Comparison of ENCODE assay signal across 34 cellular contexts in genomic region chr3:16715281-16715680, GRCh38.
"Had no signal": no experiment of that assay in that cellular context is flagged by ENCODE, and none has a peak within 500 bp of the region (broad histone marks: within the 10 kb centered on the region; RNA-seq: fewer than 3 reads in every experiment).

No MANE protein-coding gene starts in this region.

- ATAC-seq: activated CD8-positive, alpha-beta T cell treated with anti-CD3 and anti-CD28 coated beads for 36 hours; activated naive CD4-positive, alpha-beta T cell treated with anti-CD3 and anti-CD28 coated beads, Interleukin-2, amount 50 U/mL, for 72 hours; activated T-cell treated with anti-CD3 and anti-CD28 coated beads, Interleukin-2, amount 50 U/mL, for 4 hours; activated T-cell treated with anti-CD3 and anti-CD28 coated beads, Interleukin-2, amount 50 U/mL, for 72 hours; activated T-helper 17 cell treated with anti-CD3 and anti-CD28 coated beads, Interleukin-2, amount 50 U/mL, for 72 hours; body of pancreas had no signal

- H3K4me1 ChIP-seq: adrenal gland, body of pancreas, breast epithelium had no signal

- H3K4me3 ChIP-seq: adrenal gland, body of pancreas, breast epithelium had no signal

- H3K27me3 ChIP-seq: adrenal gland, body of pancreas, brain microvascular endothelial cell, breast epithelium had no signal

- H3K27ac ChIP-seq: adrenal gland, body of pancreas, brain microvascular endothelial cell, breast epithelium, VCaP had no signal

- H3K4me3 Mint-ChIP-seq: activated B cell treated with CpG ODN at 0.5 μM for 24 hours; activated CD4-positive, alpha-beta memory T cell treated with anti-CD3 and anti-CD28 coated beads for 36 hours; activated CD4-positive, alpha-beta T cell treated with anti-CD3 and anti-CD28 coated beads, Interleukin-2, amount 10 ng/mL, durations not matched to agents 24 days and 14 days; activated CD8-positive, alpha-beta T cell treated with anti-CD3 and anti-CD28 coated beads for 36 hours; activated naive CD4-positive, alpha-beta T cell treated with anti-CD3 and anti-CD28 coated beads for 36 hours; activated naive CD8-positive, alpha-beta T cell treated with anti-CD3 and anti-CD28 coated beads for 36 hours; activated T-cell treated with anti-CD3 and anti-CD28 coated beads, Interleukin-2, amount 50 U/mL, for 4 hours; activated T-cell treated with anti-CD3 and anti-CD28 coated beads, Interleukin-2, amount 50 U/mL, for 72 hours; activated T-helper 1 cell treated with anti-CD3 and anti-CD28 coated beads, Interleukin-12 subunit alpha, Interleukin-12 subunit beta, Interleukin-2, Interleukin-4 antibody, amounts not matched to agents 30 ng/mL and 10 ng/mL and 1 ng/mL, durations not matched to agents 14 hours and 24 hours and 36 hours; activated T-helper 17 cell treated with anti-CD3 and anti-CD28 coated beads, Interleukin-2, amount 50 U/mL, for 72 hours; T-helper 1 cell treated with Interleukin-12 subunit alpha and Interleukin-12 subunit beta and Interleukin-4 antibody, amounts not matched to agents 30 μg/mL and 1 μg/mL, for 36 hours; T-helper 2 cell treated with Interferon-gamma antibody and Interleukin-4, amounts not matched to agents 5 μg/mL and 100 μg/mL, for 36 hours had no signal

- H3K9me3 ChIP-seq: adrenal gland, body of pancreas had no signal

- H3K4me1 Mint-ChIP-seq: activated B cell treated with CpG ODN at 0.5 μM for 24 hours; activated T-helper 17 cell treated with anti-CD3 and anti-CD28 coated beads, Interleukin-2, amount 50 U/mL, for 72 hours had no signal

- H3K27ac Mint-ChIP-seq: activated B cell treated with CpG ODN at 0.5 μM for 24 hours; activated CD4-positive, alpha-beta memory T cell treated with anti-CD3 and anti-CD28 coated beads for 36 hours; activated CD4-positive, alpha-beta T cell treated with anti-CD3 and anti-CD28 coated beads, Interleukin-2, amount 10 ng/mL, durations not matched to agents 24 days and 14 days; activated CD8-positive, alpha-beta T cell treated with anti-CD3 and anti-CD28 coated beads for 36 hours; activated naive CD4-positive, alpha-beta T cell treated with anti-CD3 and anti-CD28 coated beads for 36 hours; activated naive CD4-positive, alpha-beta T cell treated with anti-CD3 and anti-CD28 coated beads, Interleukin-2, amount 50 U/mL, for 72 hours; activated naive CD8-positive, alpha-beta T cell treated with anti-CD3 and anti-CD28 coated beads for 36 hours; activated T-cell treated with anti-CD3 and anti-CD28 coated beads, Interleukin-2, amount 50 U/mL, for 72 hours; activated T-helper 1 cell treated with anti-CD3 and anti-CD28 coated beads, Interleukin-12 subunit alpha, Interleukin-12 subunit beta, Interleukin-2, Interleukin-4 antibody, amounts not matched to agents 30 ng/mL and 10 ng/mL and 1 ng/mL, durations not matched to agents 14 hours and 24 hours and 36 hours; activated T-helper 17 cell treated with anti-CD3 and anti-CD28 coated beads, Interleukin-2, amount 50 U/mL, for 72 hours; T-helper 1 cell treated with Interleukin-12 subunit alpha and Interleukin-12 subunit beta and Interleukin-4 antibody, amounts not matched to agents 30 μg/mL and 1 μg/mL, for 36 hours; T-helper 2 cell treated with Interferon-gamma antibody and Interleukin-4, amounts not matched to agents 5 μg/mL and 100 μg/mL, for 36 hours had no signal

- H3K36me3 ChIP-seq: adrenal gland, brain microvascular endothelial cell, breast epithelium had no signal

- H3K27me3 Mint-ChIP-seq: activated CD8-positive, alpha-beta T cell treated with anti-CD3 and anti-CD28 coated beads for 36 hours; activated naive CD8-positive, alpha-beta T cell treated with anti-CD3 and anti-CD28 coated beads for 36 hours had no signal

- DNase-seq: activated B cell treated with CpG ODN at 0.5 μM for 24 hours; activated CD4-positive, alpha-beta memory T cell treated with anti-CD3 and anti-CD28 coated beads for 36 hours; activated CD4-positive, alpha-beta T cell treated with anti-CD3 and anti-CD28 coated beads for 4 hours; activated CD4-positive, alpha-beta T cell treated with anti-CD3 and anti-CD28 coated beads, Interleukin-2, amount 10 ng/mL, durations not matched to agents 24 days and 14 days; activated CD4-positive, alpha-beta T cell treated with anti-CD3 and anti-CD28 coated beads, Interleukin-2, amount 50 U/mL, for 1 hour; activated CD4-positive, alpha-beta T cell treated with anti-CD3 and anti-CD28 coated beads, Interleukin-2, amount 50 U/mL, for 4 hours; activated CD4-positive, CD25-positive, alpha-beta regulatory T cell treated with anti-CD3 and anti-CD28 coated beads, Interleukin-2, amount 50 U/mL, for 72 hours; activated CD8-positive, alpha-beta memory T cell treated with anti-CD3 and anti-CD28 coated beads, Interleukin-2, amount 50 U/mL, for 4 hours; activated CD8-positive, alpha-beta T cell treated with anti-CD3 and anti-CD28 coated beads for 36 hours; activated effector memory CD4-positive, alpha-beta T cell treated with anti-CD3 and anti-CD28 coated beads, Interleukin-2, amount 50 U/mL, for 16 hours; activated gamma-delta T cell treated with Interleukin-2 at 50 U/mL for 16 hours; activated naive CD4-positive, alpha-beta T cell; activated naive CD4-positive, alpha-beta T cell treated with anti-CD3 and anti-CD28 coated beads for 36 hours; activated naive CD4-positive, alpha-beta T cell treated with anti-CD3 and anti-CD28 coated beads, Interleukin-2, amount 50 U/mL, for 16 hours; activated naive CD8-positive, alpha-beta T cell treated with anti-CD3 and anti-CD28 coated beads for 36 hours; activated T-cell treated with anti-CD3 and anti-CD28 coated beads for 4 hours; activated T-cell treated with anti-CD3 and anti-CD28 coated beads, Interleukin-2, amount 50 U/mL, for 1 hour; activated T-cell treated with anti-CD3 and anti-CD28 coated beads, Interleukin-2, amount 50 U/mL, for 4 hours; activated T-cell treated with anti-CD3 and anti-CD28 coated beads, Interleukin-2, amount 50 U/mL, for 72 hours; adrenal gland; amniotic stem cell; aorta; body of pancreas; brain microvascular endothelial cell; central memory CD4-positive, alpha-beta T cell; T-helper 2 cell; T-helper 9 cell had no signal
